2 cellular contexts compared by ENCODE assay signal in genomic region chr22:26380072-26380471, GRCh38.
A peak's percentile ranks its signal among the peaks of the same experiment; 100 is the strongest.
TF ChIP-seq lines count a peak whose summit lies in the region.

No MANE protein-coding gene starts in this region.

TF ChIP-seq in GM23338, 12 proteins besides CTCF, POLR2A, EP300 and RAD21:
- TF ChIP-seq EZH2 (IDR thresholded peaks at IDR 0.05; ENCODE audit: low read depth, unreplicated experiment) (no peak), CREB1 (CRISPR knock-in tag; IDR thresholded peaks at IDR 0.05; ENCODE audit: low read depth) (no peak), JUNB (IDR thresholded peaks at IDR 0.05; ENCODE audit: unreplicated experiment) (no peak), ZNF331 (CRISPR knock-in tag; IDR thresholded peaks at IDR 0.05; ENCODE audit: low read depth) (no peak), STAT1 (IDR thresholded peaks at IDR 0.05; ENCODE audit: unreplicated experiment) (no peak), EZH2phosphoT487 (IDR thresholded peaks at IDR 0.05; ENCODE audit: unreplicated experiment) (no peak), ZNF114 (CRISPR knock-in tag; IDR thresholded peaks at IDR 0.05) (no peak), POLR2AphosphoS5 (IDR thresholded peaks at IDR 0.05; ENCODE audit: low read depth) (no peak), NANOG (IDR thresholded peaks at IDR 0.05; ENCODE audit: borderline replicate concordance) (no peak)
- TF ChIP-seq, protein P1, sequence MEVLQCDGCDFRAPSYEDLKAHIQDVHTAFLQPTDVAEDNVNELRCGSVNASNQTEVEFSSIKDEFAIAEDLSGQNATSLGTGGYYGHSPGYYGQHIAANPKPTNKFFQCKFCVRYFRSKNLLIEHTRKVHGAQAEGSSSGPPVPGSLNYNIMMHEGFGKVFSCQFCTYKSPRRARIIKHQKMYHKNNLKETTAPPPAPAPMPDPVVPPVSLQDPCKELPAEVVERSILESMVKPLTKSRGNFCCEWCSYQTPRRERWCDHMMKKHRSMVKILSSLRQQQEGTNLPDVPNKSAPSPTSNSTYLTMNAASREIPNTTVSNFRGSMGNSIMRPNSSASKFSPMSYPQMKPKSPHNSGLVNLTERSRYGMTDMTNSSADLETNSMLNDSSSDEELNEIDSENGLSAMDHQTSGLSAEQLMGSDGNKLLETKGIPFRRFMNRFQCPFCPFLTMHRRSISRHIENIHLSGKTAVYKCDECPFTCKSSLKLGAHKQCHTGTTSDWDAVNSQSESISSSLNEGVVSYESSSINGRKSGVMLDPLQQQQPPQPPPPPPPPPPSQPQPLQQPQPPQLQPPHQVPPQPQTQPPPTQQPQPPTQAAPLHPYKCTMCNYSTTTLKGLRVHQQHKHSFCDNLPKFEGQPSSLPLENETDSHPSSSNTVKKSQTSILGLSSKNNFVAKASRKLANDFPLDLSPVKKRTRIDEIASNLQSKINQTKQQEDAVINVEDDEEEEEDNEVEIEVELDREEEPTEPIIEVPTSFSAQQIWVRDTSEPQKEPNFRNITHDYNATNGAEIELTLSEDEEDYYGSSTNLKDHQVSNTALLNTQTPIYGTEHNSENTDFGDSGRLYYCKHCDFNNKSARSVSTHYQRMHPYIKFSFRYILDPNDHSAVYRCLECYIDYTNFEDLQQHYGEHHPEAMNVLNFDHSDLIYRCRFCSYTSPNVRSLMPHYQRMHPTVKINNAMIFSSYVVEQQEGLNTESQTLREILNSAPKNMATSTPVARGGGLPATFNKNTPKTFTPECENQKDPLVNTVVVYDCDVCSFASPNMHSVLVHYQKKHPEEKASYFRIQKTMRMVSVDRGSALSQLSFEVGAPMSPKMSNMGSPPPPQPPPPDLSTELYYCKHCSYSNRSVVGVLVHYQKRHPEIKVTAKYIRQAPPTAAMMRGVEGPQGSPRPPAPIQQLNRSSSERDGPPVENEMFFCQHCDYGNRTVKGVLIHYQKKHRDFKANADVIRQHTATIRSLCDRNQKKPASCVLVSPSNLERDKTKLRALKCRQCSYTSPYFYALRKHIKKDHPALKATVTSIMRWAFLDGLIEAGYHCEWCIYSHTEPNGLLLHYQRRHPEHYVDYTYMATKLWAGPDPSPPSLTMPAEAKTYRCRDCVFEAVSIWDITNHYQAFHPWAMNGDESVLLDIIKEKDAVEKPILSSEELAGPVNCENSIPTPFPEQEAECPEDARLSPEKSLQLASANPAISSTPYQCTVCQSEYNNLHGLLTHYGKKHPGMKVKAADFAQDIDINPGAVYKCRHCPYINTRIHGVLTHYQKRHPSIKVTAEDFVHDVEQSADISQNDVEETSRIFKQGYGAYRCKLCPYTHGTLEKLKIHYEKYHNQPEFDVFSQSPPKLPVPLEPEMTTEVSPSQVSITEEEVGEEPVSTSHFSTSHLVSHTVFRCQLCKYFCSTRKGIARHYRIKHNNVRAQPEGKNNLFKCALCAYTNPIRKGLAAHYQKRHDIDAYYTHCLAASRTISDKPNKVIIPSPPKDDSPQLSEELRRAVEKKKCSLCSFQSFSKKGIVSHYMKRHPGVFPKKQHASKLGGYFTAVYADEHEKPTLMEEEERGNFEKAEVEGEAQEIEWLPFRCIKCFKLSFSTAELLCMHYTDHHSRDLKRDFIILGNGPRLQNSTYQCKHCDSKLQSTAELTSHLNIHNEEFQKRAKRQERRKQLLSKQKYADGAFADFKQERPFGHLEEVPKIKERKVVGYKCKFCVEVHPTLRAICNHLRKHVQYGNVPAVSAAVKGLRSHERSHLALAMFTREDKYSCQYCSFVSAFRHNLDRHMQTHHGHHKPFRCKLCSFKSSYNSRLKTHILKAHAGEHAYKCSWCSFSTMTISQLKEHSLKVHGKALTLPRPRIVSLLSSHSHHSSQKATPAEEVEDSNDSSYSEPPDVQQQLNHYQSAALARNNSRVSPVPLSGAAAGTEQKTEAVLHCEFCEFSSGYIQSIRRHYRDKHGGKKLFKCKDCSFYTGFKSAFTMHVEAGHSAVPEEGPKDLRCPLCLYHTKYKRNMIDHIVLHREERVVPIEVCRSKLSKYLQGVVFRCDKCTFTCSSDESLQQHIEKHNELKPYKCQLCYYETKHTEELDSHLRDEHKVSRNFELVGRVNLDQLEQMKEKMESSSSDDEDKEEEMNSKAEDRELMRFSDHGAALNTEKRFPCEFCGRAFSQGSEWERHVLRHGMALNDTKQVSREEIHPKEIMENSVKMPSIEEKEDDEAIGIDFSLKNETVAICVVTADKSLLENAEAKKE (CRISPR knock-in tag; IDR thresholded peaks at IDR 0.05), result no peak
- TF ChIP-seq, protein P2, sequence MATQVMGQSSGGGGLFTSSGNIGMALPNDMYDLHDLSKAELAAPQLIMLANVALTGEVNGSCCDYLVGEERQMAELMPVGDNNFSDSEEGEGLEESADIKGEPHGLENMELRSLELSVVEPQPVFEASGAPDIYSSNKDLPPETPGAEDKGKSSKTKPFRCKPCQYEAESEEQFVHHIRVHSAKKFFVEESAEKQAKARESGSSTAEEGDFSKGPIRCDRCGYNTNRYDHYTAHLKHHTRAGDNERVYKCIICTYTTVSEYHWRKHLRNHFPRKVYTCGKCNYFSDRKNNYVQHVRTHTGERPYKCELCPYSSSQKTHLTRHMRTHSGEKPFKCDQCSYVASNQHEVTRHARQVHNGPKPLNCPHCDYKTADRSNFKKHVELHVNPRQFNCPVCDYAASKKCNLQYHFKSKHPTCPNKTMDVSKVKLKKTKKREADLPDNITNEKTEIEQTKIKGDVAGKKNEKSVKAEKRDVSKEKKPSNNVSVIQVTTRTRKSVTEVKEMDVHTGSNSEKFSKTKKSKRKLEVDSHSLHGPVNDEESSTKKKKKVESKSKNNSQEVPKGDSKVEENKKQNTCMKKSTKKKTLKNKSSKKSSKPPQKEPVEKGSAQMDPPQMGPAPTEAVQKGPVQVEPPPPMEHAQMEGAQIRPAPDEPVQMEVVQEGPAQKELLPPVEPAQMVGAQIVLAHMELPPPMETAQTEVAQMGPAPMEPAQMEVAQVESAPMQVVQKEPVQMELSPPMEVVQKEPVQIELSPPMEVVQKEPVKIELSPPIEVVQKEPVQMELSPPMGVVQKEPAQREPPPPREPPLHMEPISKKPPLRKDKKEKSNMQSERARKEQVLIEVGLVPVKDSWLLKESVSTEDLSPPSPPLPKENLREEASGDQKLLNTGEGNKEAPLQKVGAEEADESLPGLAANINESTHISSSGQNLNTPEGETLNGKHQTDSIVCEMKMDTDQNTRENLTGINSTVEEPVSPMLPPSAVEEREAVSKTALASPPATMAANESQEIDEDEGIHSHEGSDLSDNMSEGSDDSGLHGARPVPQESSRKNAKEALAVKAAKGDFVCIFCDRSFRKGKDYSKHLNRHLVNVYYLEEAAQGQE (IDR thresholded peaks at IDR 0.05; ENCODE audit: unreplicated experiment), result no peak
- TF ChIP-seq, protein P3, sequence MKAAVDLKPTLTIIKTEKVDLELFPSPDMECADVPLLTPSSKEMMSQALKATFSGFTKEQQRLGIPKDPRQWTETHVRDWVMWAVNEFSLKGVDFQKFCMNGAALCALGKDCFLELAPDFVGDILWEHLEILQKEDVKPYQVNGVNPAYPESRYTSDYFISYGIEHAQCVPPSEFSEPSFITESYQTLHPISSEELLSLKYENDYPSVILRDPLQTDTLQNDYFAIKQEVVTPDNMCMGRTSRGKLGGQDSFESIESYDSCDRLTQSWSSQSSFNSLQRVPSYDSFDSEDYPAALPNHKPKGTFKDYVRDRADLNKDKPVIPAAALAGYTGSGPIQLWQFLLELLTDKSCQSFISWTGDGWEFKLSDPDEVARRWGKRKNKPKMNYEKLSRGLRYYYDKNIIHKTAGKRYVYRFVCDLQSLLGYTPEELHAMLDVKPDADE (IDR thresholded peaks at IDR 0.05), result no peak

TF ChIP-seq in GM12878, 131 proteins besides CTCF, POLR2A, EP300 and RAD21:
- 0 out of 2 replicates have a peak, but pooled peaks have one; percentile 18 for TF ChIP-seq RUNX3 (IDR thresholded peaks at IDR 0.05; ENCODE audit: low read length)
- TF ChIP-seq IRF3 (IDR thresholded peaks at IDR 0.05), result no peak
